ENCODE assay signal across 8 cellular contexts in genomic region chr1:158177705-158178450, GRCh38. TPM values are rescaled to one million over a fixed set of nuclear protein-coding genes. Genes with fewer than 3 reads are reported as not detected.
DNase-seq lines count a peak whose midpoint lies in the region; ATAC-seq and TF ChIP-seq lines count a peak whose summit lies in the region.

No MANE protein-coding gene starts in this region.

- H3K4me3 ChIP-seq in endocrine pancreas (ENCODE audit: control insufficient read depth, insufficient read depth, low read length) (peak overlapping the region; percentile 10), lung (no peak overlapping the region)

- ATAC-seq in HG02798 (IDR thresholded peaks at IDR 0.05; ENCODE audit: poor library complexity, unreplicated experiment), result peak; percentile 67
- peak; percentile 96 for ATAC-seq in lung (ENCODE audit: insufficient read depth, low FRiP score)

- H3K9ac ChIP-seq in endocrine pancreas (ENCODE audit: control insufficient read depth, insufficient read depth, low read length), result no peak overlapping the region

- intact Hi-C loops in Calu3 (cut with micrococcal nuclease; ENCODE audit: unreplicated experiment), result no loop called here

- no peaks in the 10 kb centered on the region for H3K4me1 ChIP-seq in endocrine pancreas (ENCODE audit: control insufficient read depth, insufficient read depth, low read length)
- peaks cover 0 to 3% of the 10 kb centered on the region in 2 donors for H3K4me1 ChIP-seq in lung (ENCODE audit: control insufficient read depth in 2 of 2, insufficient read depth in 2 of 2, low read length in 2 of 2)

- TF ChIP-seq CTCF in lung (IDR thresholded peaks at IDR 0.05; ENCODE audit: control extremely low read depth, extremely low read depth) (no peak), Calu3 (IDR thresholded peaks at IDR 0.05; ENCODE audit: unreplicated experiment) (no peak)

- peaks cover 14% of the 10 kb centered on the region for H3K27me3 ChIP-seq in endocrine pancreas (ENCODE audit: control insufficient read depth, insufficient read depth, low read length)
- H3K27me3 ChIP-seq in lung (ENCODE audit: control insufficient read depth, insufficient read depth), result no peaks in the 10 kb centered on the region

- peaks cover 14% of the 10 kb centered on the region for H3K4me1 Mint-ChIP-seq in T-helper 2 cell treated with Interferon-gamma antibody and Interleukin-4, amounts not matched to agents 5 μg/mL and 100 μg/mL, for 36 hours (ENCODE audit: low read depth)
- peaks cover 24% of the 10 kb centered on the region for H3K4me1 Mint-ChIP-seq in Calu3 (ENCODE audit: low read depth, unreplicated experiment)

- H3K36me3 Mint-ChIP-seq in T-helper 2 cell treated with Interferon-gamma antibody and Interleukin-4, amounts not matched to agents 5 μg/mL and 100 μg/mL, for 36 hours (ENCODE audit: low read depth), result no peaks in the 10 kb centered on the region
- H3K36me3 Mint-ChIP-seq in Calu3 (ENCODE audit: insufficient read depth, unreplicated experiment), result peaks cover 10% of the 10 kb centered on the region

- DNase-seq in Ammon's horn (ENCODE audit: low spot score) (peak; percentile 82), lung (ENCODE audit: low spot score) (peak; percentile 94), Calu3 (no peak), NCI-H128 (lab: John Stamatoyannopoulos, UW; ENCODE audit: unreplicated experiment) (no peak)
- DNase-seq in T-helper 2 cell treated with Interferon-gamma antibody and Interleukin-4, amounts not matched to agents 5 μg/mL and 100 μg/mL, for 36 hours (ENCODE audit: low spot score), result peak; percentile 37
- peak in 2 of 3 experiments; percentile 4 to 25 for DNase-seq in stimulated activated CD4-positive, alpha-beta T cell treated with anti-CD3 and anti-CD28 coated beads, TNF-alpha, amount 100 ng/mL, for 24 hours (ENCODE audit: low read depth in 3 of 3)

- no peak overlapping the region for H3K4me3 Mint-ChIP-seq in T-helper 2 cell treated with Interferon-gamma antibody and Interleukin-4, amounts not matched to agents 5 μg/mL and 100 μg/mL, for 36 hours
- H3K4me3 Mint-ChIP-seq in Calu3 (ENCODE audit: low read depth, unreplicated experiment), result no peak overlapping the region

- BruUV-seq in Calu3 (replicated peaks; lab: Mats Ljungman, UMichigan), result no TSS peak

- no peaks in the 10 kb centered on the region for H3K36me3 ChIP-seq in endocrine pancreas (ENCODE audit: control insufficient read depth, insufficient read depth, low read length)
- no peaks in the 10 kb centered on the region for H3K36me3 ChIP-seq in lung (ENCODE audit: control insufficient read depth in 2 of 2, insufficient read depth in 2 of 2, low read length in 2 of 2)

- H3K27ac ChIP-seq in lung (ENCODE audit: low read depth in 1 of 2, low read length in 1 of 2), result no peak overlapping the region

- 21 to 24% methylated on average over 31 to 34 of the region's 34 CpGs for whole genome bisulfite sequencing in lung, 2 donors

- H3K9me3 Mint-ChIP-seq in T-helper 2 cell treated with Interferon-gamma antibody and Interleukin-4, amounts not matched to agents 5 μg/mL and 100 μg/mL, for 36 hours, result no peaks in the 10 kb centered on the region
- H3K9me3 Mint-ChIP-seq in Calu3 (ENCODE audit: low read depth, unreplicated experiment), result no peaks in the 10 kb centered on the region

- no peaks in the 10 kb centered on the region for H3K9me3 ChIP-seq in endocrine pancreas (ENCODE audit: control insufficient read depth, low read length)
- H3K9me3 ChIP-seq in lung (ENCODE audit: control insufficient read depth in 2 of 2, insufficient read depth in 1 of 2, low read length in 1 of 2), result no peaks in the 10 kb centered on the region

- H3K27ac Mint-ChIP-seq in T-helper 2 cell treated with Interferon-gamma antibody and Interleukin-4, amounts not matched to agents 5 μg/mL and 100 μg/mL, for 36 hours, result no peak overlapping the region
- H3K27ac Mint-ChIP-seq in Calu3 (ENCODE audit: unreplicated experiment), result no peak overlapping the region

- CTCF ChIA-PET in Calu3 (lab: Charles Lee), result interaction anchor here (0.5 to 0.7 kb wide), 2 partner anchors 81 to 760 kb away, joined by 3 to 5 read pairs; no protein-coding TSS in a partner anchor

- H3K27me3 Mint-ChIP-seq in T-helper 2 cell treated with Interferon-gamma antibody and Interleukin-4, amounts not matched to agents 5 μg/mL and 100 μg/mL, for 36 hours (ENCODE audit: low read depth), result peaks cover 72% of the 10 kb centered on the region
- H3K27me3 Mint-ChIP-seq in Calu3 (ENCODE audit: unreplicated experiment), result peaks cover 32% of the 10 kb centered on the region

RNA-seq across cellular contexts. Expression of gene CD1D, which starts 2.8 kb away (rescaled TPM):
- total RNA-seq in lung (1 to 10 TPM; 3.5 to 3.7 TPM), Calu3 (2022) (0.76 and 0.86 TPM in 2 replicates)
- polyA plus RNA-seq in lung, result 1 to 10 TPM; 4.7 to 9.9 TPM

Comparison
In these comparisons a context has a peak if more than half of its experiments do, and no peak if none do; other contexts are left out.
1. DNase-seq: peak in Ammon's horn (single experiment), T-helper 2 cell treated with Interferon-gamma antibody and Interleukin-4, amounts not matched to agents 5 μg/mL and 100 μg/mL, for 36 hours (single experiment), lung (single experiment) and stimulated activated CD4-positive, alpha-beta T cell treated with anti-CD3 and anti-CD28 coated beads, TNF-alpha, amount 100 ng/mL, for 24 hours (2 of 3); none in Calu3 (single experiment) and NCI-H128 (single experiment).